In genomic region chr16:49000594-49000993, GRCh38 we compare ENCODE assay signal across 1 cellular context.
TF ChIP-seq lines count a peak whose summit lies in the region.

No MANE protein-coding gene starts in this region.

TF ChIP-seq in GM23338, 12 proteins besides CTCF, POLR2A, EP300 and RAD21 (continued from another document):
- TF ChIP-seq, protein P1, sequence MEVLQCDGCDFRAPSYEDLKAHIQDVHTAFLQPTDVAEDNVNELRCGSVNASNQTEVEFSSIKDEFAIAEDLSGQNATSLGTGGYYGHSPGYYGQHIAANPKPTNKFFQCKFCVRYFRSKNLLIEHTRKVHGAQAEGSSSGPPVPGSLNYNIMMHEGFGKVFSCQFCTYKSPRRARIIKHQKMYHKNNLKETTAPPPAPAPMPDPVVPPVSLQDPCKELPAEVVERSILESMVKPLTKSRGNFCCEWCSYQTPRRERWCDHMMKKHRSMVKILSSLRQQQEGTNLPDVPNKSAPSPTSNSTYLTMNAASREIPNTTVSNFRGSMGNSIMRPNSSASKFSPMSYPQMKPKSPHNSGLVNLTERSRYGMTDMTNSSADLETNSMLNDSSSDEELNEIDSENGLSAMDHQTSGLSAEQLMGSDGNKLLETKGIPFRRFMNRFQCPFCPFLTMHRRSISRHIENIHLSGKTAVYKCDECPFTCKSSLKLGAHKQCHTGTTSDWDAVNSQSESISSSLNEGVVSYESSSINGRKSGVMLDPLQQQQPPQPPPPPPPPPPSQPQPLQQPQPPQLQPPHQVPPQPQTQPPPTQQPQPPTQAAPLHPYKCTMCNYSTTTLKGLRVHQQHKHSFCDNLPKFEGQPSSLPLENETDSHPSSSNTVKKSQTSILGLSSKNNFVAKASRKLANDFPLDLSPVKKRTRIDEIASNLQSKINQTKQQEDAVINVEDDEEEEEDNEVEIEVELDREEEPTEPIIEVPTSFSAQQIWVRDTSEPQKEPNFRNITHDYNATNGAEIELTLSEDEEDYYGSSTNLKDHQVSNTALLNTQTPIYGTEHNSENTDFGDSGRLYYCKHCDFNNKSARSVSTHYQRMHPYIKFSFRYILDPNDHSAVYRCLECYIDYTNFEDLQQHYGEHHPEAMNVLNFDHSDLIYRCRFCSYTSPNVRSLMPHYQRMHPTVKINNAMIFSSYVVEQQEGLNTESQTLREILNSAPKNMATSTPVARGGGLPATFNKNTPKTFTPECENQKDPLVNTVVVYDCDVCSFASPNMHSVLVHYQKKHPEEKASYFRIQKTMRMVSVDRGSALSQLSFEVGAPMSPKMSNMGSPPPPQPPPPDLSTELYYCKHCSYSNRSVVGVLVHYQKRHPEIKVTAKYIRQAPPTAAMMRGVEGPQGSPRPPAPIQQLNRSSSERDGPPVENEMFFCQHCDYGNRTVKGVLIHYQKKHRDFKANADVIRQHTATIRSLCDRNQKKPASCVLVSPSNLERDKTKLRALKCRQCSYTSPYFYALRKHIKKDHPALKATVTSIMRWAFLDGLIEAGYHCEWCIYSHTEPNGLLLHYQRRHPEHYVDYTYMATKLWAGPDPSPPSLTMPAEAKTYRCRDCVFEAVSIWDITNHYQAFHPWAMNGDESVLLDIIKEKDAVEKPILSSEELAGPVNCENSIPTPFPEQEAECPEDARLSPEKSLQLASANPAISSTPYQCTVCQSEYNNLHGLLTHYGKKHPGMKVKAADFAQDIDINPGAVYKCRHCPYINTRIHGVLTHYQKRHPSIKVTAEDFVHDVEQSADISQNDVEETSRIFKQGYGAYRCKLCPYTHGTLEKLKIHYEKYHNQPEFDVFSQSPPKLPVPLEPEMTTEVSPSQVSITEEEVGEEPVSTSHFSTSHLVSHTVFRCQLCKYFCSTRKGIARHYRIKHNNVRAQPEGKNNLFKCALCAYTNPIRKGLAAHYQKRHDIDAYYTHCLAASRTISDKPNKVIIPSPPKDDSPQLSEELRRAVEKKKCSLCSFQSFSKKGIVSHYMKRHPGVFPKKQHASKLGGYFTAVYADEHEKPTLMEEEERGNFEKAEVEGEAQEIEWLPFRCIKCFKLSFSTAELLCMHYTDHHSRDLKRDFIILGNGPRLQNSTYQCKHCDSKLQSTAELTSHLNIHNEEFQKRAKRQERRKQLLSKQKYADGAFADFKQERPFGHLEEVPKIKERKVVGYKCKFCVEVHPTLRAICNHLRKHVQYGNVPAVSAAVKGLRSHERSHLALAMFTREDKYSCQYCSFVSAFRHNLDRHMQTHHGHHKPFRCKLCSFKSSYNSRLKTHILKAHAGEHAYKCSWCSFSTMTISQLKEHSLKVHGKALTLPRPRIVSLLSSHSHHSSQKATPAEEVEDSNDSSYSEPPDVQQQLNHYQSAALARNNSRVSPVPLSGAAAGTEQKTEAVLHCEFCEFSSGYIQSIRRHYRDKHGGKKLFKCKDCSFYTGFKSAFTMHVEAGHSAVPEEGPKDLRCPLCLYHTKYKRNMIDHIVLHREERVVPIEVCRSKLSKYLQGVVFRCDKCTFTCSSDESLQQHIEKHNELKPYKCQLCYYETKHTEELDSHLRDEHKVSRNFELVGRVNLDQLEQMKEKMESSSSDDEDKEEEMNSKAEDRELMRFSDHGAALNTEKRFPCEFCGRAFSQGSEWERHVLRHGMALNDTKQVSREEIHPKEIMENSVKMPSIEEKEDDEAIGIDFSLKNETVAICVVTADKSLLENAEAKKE (CRISPR knock-in tag; IDR thresholded peaks at IDR 0.05) = no peak
